9 cellular contexts compared by ENCODE assay signal in the genomic region with DNA sequence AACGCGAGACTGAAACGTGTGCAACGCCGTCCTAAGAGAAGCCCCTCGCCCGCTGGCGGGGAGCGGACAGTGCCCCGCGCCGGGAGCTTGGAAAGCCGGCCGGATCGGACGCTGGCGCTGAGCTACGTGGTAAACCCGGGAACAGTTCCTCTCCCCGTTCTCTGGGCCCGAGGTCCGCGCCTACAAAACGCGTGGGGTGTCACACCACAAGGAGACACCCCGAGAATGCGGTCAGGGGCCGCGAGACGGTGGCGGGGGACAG. TPM values are rescaled to one million over a fixed set of nuclear protein-coding genes. Genes with fewer than 3 reads are reported as not detected.
DNase-seq lines count a peak whose midpoint lies in the region; FAIRE-seq and TF ChIP-seq lines count a peak whose summit lies in the region.
"Had no signal": no experiment of that assay in that cellular context is flagged by ENCODE, and none has a peak within 500 bp of the region (broad histone marks: within the 10 kb centered on the region; RNA-seq: fewer than 3 reads in every experiment).

No MANE protein-coding gene starts in this region.

- H3K27ac ChIP-seq in OCI-LY7 (ENCODE audit: low read depth, low read length, poor library complexity, severe bottlenecking) (peak overlapping the region; percentile 60), epithelial cell of prostate (peak overlapping the region; percentile 87)

- TF ChIP-seq CTCF in OCI-LY7 (conservative IDR thresholded peaks at IDR 0.05; ENCODE audit: low read length) (no peak), osteocyte (IDR thresholded peaks at IDR 0.05) (no peak)

- POLR2A ChIA-PET in OCI-LY7 (lab: Charles Lee): no interaction called here

- H3K36me3 ChIP-seq in OCI-LY7 (ENCODE audit: insufficient read depth, low read length): peaks cover 8% of the 10 kb centered on the region; the same call in 1 of the 2 replicates

- peaks cover 7% of the 10 kb centered on the region for H3K27me3 Mint-ChIP-seq in osteocyte (ENCODE audit: unreplicated experiment)

- H3K9me3 Mint-ChIP-seq in osteocyte (ENCODE audit: unreplicated experiment): no peaks in the 10 kb centered on the region

- H3K4me3 Mint-ChIP-seq in osteocyte (ENCODE audit: unreplicated experiment): peak overlapping the region; percentile 87

- H3K36me3 Mint-ChIP-seq in osteocyte (ENCODE audit: unreplicated experiment): no peaks in the 10 kb centered on the region

- peak overlapping the region; percentile 81 for H3K4me3 ChIP-seq in OCI-LY7 (ENCODE audit: low read depth, low read length, poor library complexity, severe bottlenecking)

- H3K4me1 ChIP-seq in OCI-LY7 (ENCODE audit: insufficient read depth, low read length, poor library complexity, severe bottlenecking): peaks cover 35% of the 10 kb centered on the region

- H3K9me2 ChIP-seq in OCI-LY7 (ENCODE audit: insufficient read depth, low read length): no peaks in the 10 kb centered on the region

- intact Hi-C loops in OCI-LY7 (cut with micrococcal nuclease; ENCODE audit: unreplicated experiment): loop anchor here (1.0 to 2.0 kb wide), 3 partner anchors 30 to 117 kb away; a partner anchor contains a TSS

- no peak overlapping the region; the same call in 1 of the 2 replicates for H2AFZ ChIP-seq in OCI-LY7 (ENCODE audit: low read length)

- H3K4me2 ChIP-seq in OCI-LY7 (ENCODE audit: low read length): peak overlapping the region; percentile 93

- peak overlapping the region; percentile 90 for H3K27ac Mint-ChIP-seq in osteocyte (ENCODE audit: unreplicated experiment)

- CTCF ChIA-PET in OCI-LY7 (lab: Charles Lee; ENCODE audit: unreplicated experiment): no interaction called here

- peaks cover 51% of the 10 kb centered on the region for H3K4me1 Mint-ChIP-seq in osteocyte (ENCODE audit: unreplicated experiment)

- DNase-seq in NCI-H526 (lab: John Stamatoyannopoulos, UW) (peak; percentile 13 to 77), NCI-H526 treated with DMSO at 0.1 percent for 48 hours (lab: John Stamatoyannopoulos, UW) (no peak), OCI-LY7 (ENCODE audit: low spot score) (no peak), epithelial cell of prostate (ENCODE audit: low read depth, low spot score) (no peak), osteocyte (ENCODE audit: extremely low spot score, unreplicated experiment) (no peak), RCC 7860 (ENCODE audit: low spot score) (no peak), medulla oblongata (ENCODE audit: extremely low spot score) (no peak)
- no peak for DNase-seq in effector CD8-positive, alpha-beta T cell (lab: John Stamatoyannopoulos, UW)

- no peaks in the 10 kb centered on the region for H3K9me3 ChIP-seq in OCI-LY7 (ENCODE audit: low read length)

- no TSS peak for BruUV-seq in OCI-LY7 (replicated peaks; lab: Mats Ljungman, UMichigan)

- peaks cover 39% of the 10 kb centered on the region for H4K20me1 ChIP-seq in OCI-LY7 (ENCODE audit: insufficient read depth, low read length)

- no peak for FAIRE-seq in RCC 7860 (lab: Jason Lieb, UNC)
- FAIRE-seq: G401.6 had no signal

- peaks cover 54% of the 10 kb centered on the region for H3K79me2 ChIP-seq in OCI-LY7 (ENCODE audit: insufficient read depth, low read depth, low read length)

RNA-seq across cellular contexts. Expression of a gene that starts 0.8 kb away (rescaled TPM):
- total RNA-seq in OCI-LY7 (2014; rRNA removed; shearing (Covaris generic)): 21.8 and 23.4 TPM in 2 replicates
- total RNA-seq in OCI-LY7 (2022) (29.1 and 33.7 TPM in 2 replicates), osteocyte (29.8 and 39.0 TPM in 2 replicates)

RNA-seq across cellular contexts. Expression of a gene that starts 29.1 kb away (rescaled TPM):
- 23.0 and 34.7 TPM in 2 replicates for total RNA-seq in OCI-LY7 (2014; rRNA removed; shearing (Covaris generic))
- total RNA-seq in OCI-LY7 (2022) (64.2 and 71.6 TPM in 2 replicates), osteocyte (1.6 and 2.2 TPM in 2 replicates)

RNA-seq across cellular contexts. Expression of a gene that starts 60.0 kb away (rescaled TPM):
- 0.18 and 3.8 TPM in 2 replicates for total RNA-seq in OCI-LY7 (2014; rRNA removed; shearing (Covaris generic))
- total RNA-seq in OCI-LY7 (2022) (10.3 and 11.0 TPM in 2 replicates), osteocyte (1.7 TPM in 1 of 2 replicates, not detected in the other)

Comparison
In these comparisons a context has a peak if more than half of its experiments do, and no peak if none do; other contexts are left out.
1. DNase-seq: peak in NCI-H526 (2 of 2); none in NCI-H526 treated with DMSO at 0.1 percent for 48 hours (single experiment), OCI-LY7 (single experiment), epithelial cell of prostate (single experiment), osteocyte (single experiment), RCC 7860 (single experiment), medulla oblongata (single experiment) and effector CD8-positive, alpha-beta T cell (single experiment).